10 cellular contexts compared by ENCODE assay signal in the genomic region with DNA sequence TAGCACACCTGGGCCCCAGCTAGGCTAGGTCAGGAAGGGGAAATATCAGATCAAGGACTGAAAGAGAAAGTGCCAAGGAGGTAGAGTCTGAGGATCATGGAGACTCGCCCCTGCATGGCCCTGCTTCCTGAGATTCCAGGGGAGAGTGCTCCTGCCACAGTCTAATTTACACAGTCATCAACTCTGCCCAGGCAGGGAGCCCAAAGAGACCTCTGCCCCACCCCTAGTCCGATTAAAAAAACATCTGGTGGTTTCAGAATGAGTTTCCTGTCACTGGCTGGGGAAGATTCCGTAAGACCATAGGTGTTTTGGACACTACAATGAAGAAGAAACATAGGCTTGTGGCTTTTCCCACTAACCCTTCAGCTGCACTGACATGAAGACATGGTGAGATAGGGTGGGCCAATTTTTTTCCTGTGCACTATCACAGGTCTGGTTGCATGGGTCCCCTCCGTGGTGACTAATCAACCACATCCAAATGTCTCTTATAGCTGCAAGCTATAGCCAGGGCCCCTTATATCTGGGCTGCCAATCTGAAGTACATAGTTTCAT. TPM values are rescaled to one million over a fixed set of nuclear protein-coding genes. Genes with fewer than 3 reads are reported as not detected.
DNase-seq lines count a peak whose midpoint lies in the region; ATAC-seq and TF ChIP-seq lines count a peak whose summit lies in the region.
"Had no signal": no experiment of that assay in that cellular context is flagged by ENCODE, and none has a peak within 500 bp of the region (broad histone marks: within the 10 kb centered on the region; RNA-seq: fewer than 3 reads in every experiment).

No MANE protein-coding gene starts in this region.

- no peaks in the 10 kb centered on the region for H3K9me2 ChIP-seq in SU-DHL-6 (replicated peaks; ENCODE audit: insufficient read depth, low read length)

- H3K27me3 ChIP-seq in SU-DHL-6 (ENCODE audit: low read length) (no peaks in the 10 kb centered on the region), gastroesophageal sphincter (no peaks in the 10 kb centered on the region), endodermal cell (ENCODE audit: control insufficient read depth, insufficient read depth, low read length, poor library complexity, severe bottlenecking) (no peaks in the 10 kb centered on the region)

- H3K4me3 Mint-ChIP-seq in endodermal cell = no peak overlapping the region

- WGBS in gastroesophageal sphincter (ENCODE audit: low coverage in 1 of 2), 2 donors = 72 to 78% methylated on average over 2 to 4 of the region's 4 CpGs
- WGBS in endodermal cell (ENCODE audit: insufficient coverage in 1 of 2, insufficient read length in 1 of 2), 2 experiments = 90 to 100% methylated on average over 3 to 4 of the region's 4 CpGs

- peaks cover 2% of the 10 kb centered on the region for H3K27me3 Mint-ChIP-seq in endodermal cell (ENCODE audit: insufficient read depth)

- TF ChIP-seq CTCF in SU-DHL-6 (IDR thresholded peaks at IDR 0.05; ENCODE audit: insufficient read depth, low read length, poor library complexity, severe bottlenecking) (no peak), gastroesophageal sphincter (IDR thresholded peaks at IDR 0.05) (no peak), endodermal cell (conservative IDR thresholded peaks at IDR 0.05) (no peak)

- H3K27ac ChIP-seq in SU-DHL-6 (ENCODE audit: low read depth, low read length) = no peak overlapping the region
- no peak overlapping the region for H3K27ac ChIP-seq in gastroesophageal sphincter
- H3K27ac ChIP-seq in endodermal cell (ENCODE audit: low read depth, low read length) = no peak overlapping the region
- H3K27ac ChIP-seq: C4-2B had no signal

- H3K27ac Mint-ChIP-seq in endodermal cell = no peak overlapping the region

- TF ChIP-seq POLR2A in gastroesophageal sphincter (IDR thresholded peaks at IDR 0.05) = no peak

- H4K20me1 ChIP-seq in SU-DHL-6 (ENCODE audit: low read depth, low read length) = no peaks in the 10 kb centered on the region

- peak; percentile 93 for ATAC-seq in HG02973 (IDR thresholded peaks at IDR 0.05; ENCODE audit: unreplicated experiment)
- ATAC-seq in gastroesophageal sphincter = no peak
- ATAC-seq: Panc1 had no signal

- no peaks in the 10 kb centered on the region for H3K36me3 ChIP-seq in SU-DHL-6 (ENCODE audit: low read length)
- no peaks in the 10 kb centered on the region for H3K36me3 ChIP-seq in gastroesophageal sphincter
- no peaks in the 10 kb centered on the region for H3K36me3 ChIP-seq in endodermal cell (ENCODE audit: control insufficient read depth, insufficient read depth, low read length)

- H3K4me2 ChIP-seq in SU-DHL-6 (ENCODE audit: low read depth, low read length, poor library complexity, severe bottlenecking) = peak overlapping the region; percentile 22

- H3K4me1 ChIP-seq in gastroesophageal sphincter = no peaks in the 10 kb centered on the region
- H3K4me1 ChIP-seq in endodermal cell (ENCODE audit: control insufficient read depth, insufficient read depth, low read length) = no peaks in the 10 kb centered on the region

- H3K9ac ChIP-seq in SU-DHL-6 (ENCODE audit: low read length) = no peak overlapping the region
- H3K9ac ChIP-seq in endodermal cell (ENCODE audit: extremely low read depth, low read length, poor library complexity, severe bottlenecking) = no peak overlapping the region

- H3K9me3 Mint-ChIP-seq in endodermal cell = no peaks in the 10 kb centered on the region

- H3K4me3 ChIP-seq in SU-DHL-6 (ENCODE audit: insufficient read depth, low read length, poor library complexity, severe bottlenecking) = no peak overlapping the region
- H3K4me3 ChIP-seq in gastroesophageal sphincter = no peak overlapping the region
- H3K4me3 ChIP-seq in endodermal cell (ENCODE audit: low read length) = no peak overlapping the region

- H3K36me3 Mint-ChIP-seq in endodermal cell (ENCODE audit: low read depth) = no peaks in the 10 kb centered on the region

- H2AFZ ChIP-seq in SU-DHL-6 (ENCODE audit: low read depth, low read length, severe bottlenecking) = no peak overlapping the region

- no peak for TF ChIP-seq EP300 in gastroesophageal sphincter (IDR thresholded peaks at IDR 0.05)

- no peaks in the 10 kb centered on the region for H3F3A ChIP-seq in SU-DHL-6 (ENCODE audit: insufficient read depth)

- H3K9me3 ChIP-seq in SU-DHL-6 (ENCODE audit: insufficient read depth, low read length) (no peaks in the 10 kb centered on the region), gastroesophageal sphincter (no peaks in the 10 kb centered on the region), endodermal cell (ENCODE audit: control insufficient read depth, low read length) (no peaks in the 10 kb centered on the region)

- no peaks in the 10 kb centered on the region for H3K79me2 ChIP-seq in SU-DHL-6 (ENCODE audit: insufficient read depth, low read length)

- H3K4me1 Mint-ChIP-seq in endodermal cell = no peaks in the 10 kb centered on the region

- DNase-seq in activated gamma-delta T cell treated with Interleukin-2 at 50 U/mL for 16 hours (peak; percentile 31), activated gamma-delta T cell (lab: John Stamatoyannopoulos, UW) (no peak), iPS-NIHi11 (ENCODE audit: low spot score) (no peak), endodermal cell (no peak)
- peak; percentile 69 for DNase-seq in stimulated activated CD8-positive, alpha-beta memory T cell treated with anti-CD3 and anti-CD28 coated beads, Interleukin-4, amount 100 ng/mL, for 48 hours

RNA-seq across cellular contexts. Expression of gene GZMB, which starts 31.5 kb away (rescaled TPM):
- total RNA-seq in gastroesophageal sphincter (1 to 10 TPM in 2 of 4 donors, not detected in 2; 2.0 to 2.9 TPM), endodermal cell (not detected)
- polyA plus RNA-seq in endodermal cell (2013, experiment 1 of 2) = not detected
- polyA plus RNA-seq in endodermal cell (2013, experiment 2 of 2) = not detected

RNA-seq across cellular contexts. Expression of gene GZMH, which starts 56.0 kb away (rescaled TPM):
- total RNA-seq in gastroesophageal sphincter (under 1 TPM in 1 of 4 donors, not detected in 3; 0.81 TPM), endodermal cell (not detected)
- polyA plus RNA-seq in endodermal cell (2013, experiment 1 of 2) = not detected
- not detected for polyA plus RNA-seq in endodermal cell (2013, experiment 2 of 2)

Comparison
In these comparisons a context has a peak if more than half of its experiments do, and no peak if none do; other contexts are left out.
1. DNase-seq: peak in activated gamma-delta T cell treated with Interleukin-2 at 50 U/mL for 16 hours (single experiment) and stimulated activated CD8-positive, alpha-beta memory T cell treated with anti-CD3 and anti-CD28 coated beads, Interleukin-4, amount 100 ng/mL, for 48 hours (single experiment); none in activated gamma-delta T cell (single experiment), iPS-NIHi11 (single experiment) and endodermal cell (single experiment).